24 cellular contexts compared by ENCODE assay signal in genomic region chr10:119399466-119399865, GRCh38.
"Had no signal": no experiment of that assay in that cellular context is flagged by ENCODE, and none has a peak within 500 bp of the region (broad histone marks: within the 10 kb centered on the region; RNA-seq: fewer than 3 reads in every experiment).

No MANE protein-coding gene starts in this region.

- H3K4me1 ChIP-seq: body of pancreas, prostate gland had no signal

- H3K9me3 ChIP-seq: body of pancreas, ovary, prostate gland, spleen, thyroid gland had no signal

- H3K4me3 Mint-ChIP-seq: activated B cell treated with CpG ODN at 0.5 μM for 24 hours; activated CD4-positive, alpha-beta T cell treated with anti-CD3 and anti-CD28 coated beads for 36 hours; activated naive CD4-positive, alpha-beta T cell treated with anti-CD3 and anti-CD28 coated beads, Interleukin-2, amount 10 ng/mL, durations not matched to agents 7 days and 5 days; activated naive CD8-positive, alpha-beta T cell treated with anti-CD3 and anti-CD28 coated beads, Interleukin-2, amount 50 U/mL, for 24 hours; activated T-cell treated with anti-CD3 and anti-CD28 coated beads, Interleukin-2, amount 50 U/mL, for 4 hours; naive thymus-derived CD4-positive, alpha-beta T cell; stimulated activated naive CD8-positive, alpha-beta T cell treated with anti-CD3 and anti-CD28 coated beads, Interleukin-15, Interleukin-2, amounts not matched to agents 100 ng/mL and 50 ng/mL, for 24 hours had no signal

- H3K27ac Mint-ChIP-seq: activated B cell treated with CpG ODN at 0.5 μM for 24 hours; activated CD4-positive, alpha-beta T cell treated with anti-CD3 and anti-CD28 coated beads for 36 hours; activated naive CD4-positive, alpha-beta T cell treated with anti-CD3 and anti-CD28 coated beads, Interleukin-2, amount 10 ng/mL, durations not matched to agents 7 days and 5 days; activated naive CD8-positive, alpha-beta T cell treated with anti-CD3 and anti-CD28 coated beads, Interleukin-2, amount 50 U/mL, for 24 hours; stimulated activated naive CD8-positive, alpha-beta T cell treated with anti-CD3 and anti-CD28 coated beads, Interleukin-15, Interleukin-2, amounts not matched to agents 100 ng/mL and 50 ng/mL, for 24 hours had no signal

- H3K36me3 ChIP-seq: cardiac muscle cell, ovary, prostate gland, thyroid gland had no signal

- H3K4me1 Mint-ChIP-seq: activated naive CD4-positive, alpha-beta T cell treated with anti-CD3 and anti-CD28 coated beads, Interleukin-2, amount 10 ng/mL, durations not matched to agents 7 days and 5 days had no signal

- DNase-seq: activated B cell treated with CpG ODN at 0.5 μM for 24 hours; activated CD4-positive, alpha-beta T cell treated with anti-CD3 and anti-CD28 coated beads for 36 hours; activated CD4-positive, alpha-beta T cell treated with anti-CD3 and anti-CD28 coated beads, Interleukin-2, amount 50 U/mL, for 4 hours; activated CD8-positive, alpha-beta memory T cell treated with anti-CD3 and anti-CD28 coated beads, Interleukin-2, amount 50 U/mL, for 48 hours; activated effector memory CD4-positive, alpha-beta T cell treated with Interleukin-2 at 50 U/mL for 16 hours; activated naive CD4-positive, alpha-beta T cell treated with anti-CD3 and anti-CD28 coated beads, Interleukin-2, amount 10 ng/mL, durations not matched to agents 7 days and 5 days; activated naive CD8-positive, alpha-beta T cell treated with anti-CD3 and anti-CD28 coated beads, Interleukin-2, amount 50 U/mL, for 24 hours; activated T-cell treated with anti-CD3 and anti-CD28 coated beads, Interleukin-2, amount 50 U/mL, for 4 hours; body of pancreas; effector CD4-positive, alpha-beta T cell; foreskin melanocyte; glutamatergic neuron; hippocampal formation; mesendoderm; naive thymus-derived CD4-positive, alpha-beta T cell; ovary; spleen; stimulated activated CD4-positive, alpha-beta T cell treated with anti-CD3 and anti-CD28 coated beads, Interleukin-4, amount 100 ng/mL, for 1 hour; substantia nigra; T1000; thyroid gland had no signal

- H3K9me3 Mint-ChIP-seq: activated B cell treated with CpG ODN at 0.5 μM for 24 hours; activated naive CD4-positive, alpha-beta T cell treated with anti-CD3 and anti-CD28 coated beads, Interleukin-2, amount 10 ng/mL, durations not matched to agents 7 days and 5 days; activated naive CD8-positive, alpha-beta T cell treated with anti-CD3 and anti-CD28 coated beads, Interleukin-2, amount 50 U/mL, for 24 hours; activated T-cell treated with anti-CD3 and anti-CD28 coated beads, Interleukin-2, amount 50 U/mL, for 4 hours; naive thymus-derived CD4-positive, alpha-beta T cell; stimulated activated naive CD8-positive, alpha-beta T cell treated with anti-CD3 and anti-CD28 coated beads, Interleukin-15, Interleukin-2, amounts not matched to agents 100 ng/mL and 50 ng/mL, for 24 hours had no signal

- H3K4me3 ChIP-seq: body of pancreas, cardiac muscle cell, ovary, prostate gland, spleen, thyroid gland had no signal

- H3K27ac ChIP-seq: body of pancreas, cardiac muscle cell, prostate gland, thyroid gland had no signal

- ATAC-seq: activated CD4-positive, alpha-beta T cell treated with anti-CD3 and anti-CD28 coated beads for 36 hours; activated naive CD8-positive, alpha-beta T cell treated with anti-CD3 and anti-CD28 coated beads, Interleukin-2, amount 50 U/mL, for 24 hours; activated T-cell treated with anti-CD3 and anti-CD28 coated beads, Interleukin-2, amount 50 U/mL, for 4 hours; body of pancreas; naive thymus-derived CD4-positive, alpha-beta T cell had no signal

- H3K27me3 Mint-ChIP-seq: activated B cell treated with CpG ODN at 0.5 μM for 24 hours; activated CD4-positive, alpha-beta T cell treated with anti-CD3 and anti-CD28 coated beads for 36 hours; activated naive CD4-positive, alpha-beta T cell treated with anti-CD3 and anti-CD28 coated beads, Interleukin-2, amount 10 ng/mL, durations not matched to agents 7 days and 5 days; activated naive CD8-positive, alpha-beta T cell treated with anti-CD3 and anti-CD28 coated beads, Interleukin-2, amount 50 U/mL, for 24 hours; naive thymus-derived CD4-positive, alpha-beta T cell; stimulated activated naive CD8-positive, alpha-beta T cell treated with anti-CD3 and anti-CD28 coated beads, Interleukin-15, Interleukin-2, amounts not matched to agents 100 ng/mL and 50 ng/mL, for 24 hours had no signal
